Comparison of ENCODE assay signal across 23 cellular contexts in genomic region chr7:158126661-158127060, GRCh38.
"Had no signal": no experiment of that assay in that cellular context is flagged by ENCODE, and none has a peak within 500 bp of the region (broad histone marks: within the 10 kb centered on the region; RNA-seq: fewer than 3 reads in every experiment).

No MANE protein-coding gene starts in this region.

- H3K4me3 Mint-ChIP-seq: activated B cell treated with CpG ODN at 0.5 μM for 24 hours; activated CD4-positive, alpha-beta memory T cell treated with anti-CD3 and anti-CD28 coated beads, Interleukin-2, amount 10 ng/mL, durations not matched to agents 7 days and 5 days; activated CD4-positive, alpha-beta T cell treated with anti-CD3 and anti-CD28 coated beads for 36 hours; T-cell had no signal

- H3K27me3 ChIP-seq: adrenal gland, breast epithelium had no signal

- H3K36me3 ChIP-seq: adrenal gland, breast epithelium had no signal

- H3K27me3 Mint-ChIP-seq: activated B cell treated with CpG ODN at 0.5 μM for 24 hours; activated CD4-positive, alpha-beta memory T cell treated with anti-CD3 and anti-CD28 coated beads, Interleukin-2, amount 10 ng/mL, durations not matched to agents 7 days and 5 days; activated CD4-positive, alpha-beta T cell treated with anti-CD3 and anti-CD28 coated beads for 36 hours; T-cell had no signal

- H3K27ac Mint-ChIP-seq: activated B cell treated with CpG ODN at 0.5 μM for 24 hours; activated CD4-positive, alpha-beta memory T cell treated with anti-CD3 and anti-CD28 coated beads, Interleukin-2, amount 10 ng/mL, durations not matched to agents 7 days and 5 days; activated CD4-positive, alpha-beta T cell treated with anti-CD3 and anti-CD28 coated beads for 36 hours; activated naive CD4-positive, alpha-beta T cell treated with anti-CD3 and anti-CD28 coated beads, Interleukin-2, amount 50 U/mL, for 72 hours; T-cell had no signal

- DNase-seq: activated B cell treated with CpG ODN at 0.5 μM for 24 hours; activated CD4-positive, alpha-beta memory T cell treated with anti-CD3 and anti-CD28 coated beads, Interleukin-2, amount 10 ng/mL, durations not matched to agents 7 days and 5 days; activated CD4-positive, alpha-beta T cell treated with anti-CD3 and anti-CD28 coated beads for 36 hours; activated CD4-positive, alpha-beta T cell treated with anti-CD3 and anti-CD28 coated beads, Interleukin-2, amount 50 U/mL, for 1 hour; activated CD8-positive, alpha-beta memory T cell treated with anti-CD3 and anti-CD28 coated beads, Interleukin-2, amount 50 U/mL, for 48 hours; activated naive CD4-positive, alpha-beta T cell treated with Interleukin-2 at 50 U/mL for 16 hours; activated T-cell treated with anti-CD3 and anti-CD28 coated beads, Interleukin-2, amount 50 U/mL, for 1 hour; adrenal gland; caudate nucleus; Karpas-422; NCI-H146; NCI-H187 treated with DMSO at 0.1 percent for 48 hours; NCI-H2081 treated with DMSO at 0.1 percent for 48 hours; NCI-H446; NCI-H524; PC-9; T-cell; T-helper 2 cell; T1000 had no signal

- H3K4me1 ChIP-seq: adrenal gland, breast epithelium had no signal

- H3K4me1 Mint-ChIP-seq: activated B cell treated with CpG ODN at 0.5 μM for 24 hours; activated CD4-positive, alpha-beta memory T cell treated with anti-CD3 and anti-CD28 coated beads, Interleukin-2, amount 10 ng/mL, durations not matched to agents 7 days and 5 days; activated CD4-positive, alpha-beta T cell treated with anti-CD3 and anti-CD28 coated beads for 36 hours; T-cell had no signal

- H3K27ac ChIP-seq: adrenal gland, breast epithelium, PC-9, SK-N-MC had no signal

- H3K4me2 ChIP-seq: PC-9 had no signal

- H3K36me3 Mint-ChIP-seq: T-cell had no signal

- H3K4me3 ChIP-seq: adrenal gland, K562, PC-9, SK-N-MC had no signal

- ATAC-seq: activated CD4-positive, alpha-beta T cell treated with anti-CD3 and anti-CD28 coated beads for 36 hours; activated naive CD4-positive, alpha-beta T cell treated with anti-CD3 and anti-CD28 coated beads, Interleukin-2, amount 50 U/mL, for 72 hours; K562; T-cell had no signal

- H3K9me3 ChIP-seq: adrenal gland had no signal
